In genomic region chr5:54195701-54196100, GRCh38 we compare ENCODE assay signal across 25 cellular contexts.
"Had no signal": no experiment of that assay in that cellular context is flagged by ENCODE, and none has a peak within 500 bp of the region (broad histone marks: within the 10 kb centered on the region; RNA-seq: fewer than 3 reads in every experiment).

No MANE protein-coding gene starts in this region.

- H2AFZ ChIP-seq: hepatocyte had no signal

- H3K4me1 ChIP-seq: colonic mucosa, foreskin keratinocyte, left lung, lower lobe of right lung had no signal

- H3K36me3 ChIP-seq: colonic mucosa, esophagus squamous epithelium, gastroesophageal sphincter, heart left ventricle, left lung, lower lobe of right lung had no signal

- H3K9me3 ChIP-seq: colonic mucosa, esophagus squamous epithelium, gastroesophageal sphincter, left lung, lower lobe of right lung had no signal

- H3K27me3 ChIP-seq: colonic mucosa, esophagus squamous epithelium, foreskin keratinocyte, gastroesophageal sphincter, heart left ventricle, hepatocyte, left lung had no signal

- H3K4me3 ChIP-seq: colonic mucosa, esophagus squamous epithelium, gastroesophageal sphincter, heart left ventricle, hepatocyte, left lung, lower lobe of right lung had no signal

- H3K4me2 ChIP-seq: hepatocyte had no signal

- ATAC-seq: effector memory CD8-positive, alpha-beta T cell; esophagus mucosa; foreskin keratinocyte; gastroesophageal sphincter; heart left ventricle; left colon; left lung; left ventricle myocardium superior; lower lobe of right lung; naive thymus-derived CD4-positive, alpha-beta T cell had no signal

- DNase-seq: colonic mucosa; cortex of kidney; effector CD8-positive, alpha-beta T cell; effector memory CD8-positive, alpha-beta T cell; endodermal cell; erythroblast; esophagus squamous epithelium; foreskin keratinocyte; heart left ventricle; hypothalamus; immature natural killer cell; islet precursor cell; kidney; kidney glomerular epithelial cell; left colon; left lung; left ventricle myocardium superior; lower lobe of right lung; mesendoderm; midbrain; naive thymus-derived CD4-positive, alpha-beta T cell had no signal

- H3K27ac ChIP-seq: colonic mucosa, epithelial cell of prostate, esophagus squamous epithelium, foreskin keratinocyte, gastroesophageal sphincter, heart left ventricle, hepatocyte, left lung, lower lobe of right lung had no signal
